21 cellular contexts compared by ENCODE assay signal in the genomic region with DNA sequence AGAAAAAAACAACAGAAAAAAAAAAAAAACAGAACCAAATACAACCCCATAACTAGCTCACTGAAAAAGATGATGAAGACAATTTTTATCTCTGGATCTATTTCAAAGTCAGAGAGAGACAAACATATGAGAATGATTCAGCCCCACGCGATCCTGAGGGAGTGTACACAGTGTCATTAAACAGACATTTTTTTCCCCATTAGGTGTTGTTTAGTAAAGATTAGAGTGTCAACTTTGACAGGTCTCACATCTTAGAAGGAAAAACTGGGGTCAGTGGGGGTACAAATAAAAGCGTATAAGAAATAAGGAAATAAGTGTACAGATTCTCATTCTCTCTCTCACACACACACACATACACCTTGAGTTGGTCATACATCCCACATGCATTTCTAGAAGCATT.
DNase-seq lines count a peak whose midpoint lies in the region; ATAC-seq, FAIRE-seq and TF ChIP-seq lines count a peak whose summit lies in the region.
"Had no signal": no experiment of that assay in that cellular context is flagged by ENCODE, and none has a peak within 500 bp of the region (broad histone marks: within the 10 kb centered on the region; RNA-seq: fewer than 3 reads in every experiment).

No MANE protein-coding gene starts in this region.

- H3K9me3 ChIP-seq in endodermal cell (ENCODE audit: control insufficient read depth, low read length) (no peaks in the 10 kb centered on the region), neural cell (ENCODE audit: low read length) (no peaks in the 10 kb centered on the region)
- H3K9me3 ChIP-seq: BE2C, HAP-1 had no signal

- no peaks in the 10 kb centered on the region for H3K4me1 ChIP-seq in endodermal cell (ENCODE audit: control insufficient read depth, insufficient read depth, low read length)
- H3K4me1 ChIP-seq: BE2C; BLaER1 treated with 17β-estradiol and CSF1 and Interleukin-3, amounts not matched to agents 10 nM and 100 nM; HAP-1 had no signal

- no peaks in the 10 kb centered on the region for H3K36me3 Mint-ChIP-seq in endodermal cell (ENCODE audit: low read depth)
- H3K36me3 Mint-ChIP-seq: CD14-positive monocyte; CD8-positive, alpha-beta memory T cell had no signal

- 50% methylated on average over 2 of the region's 3 CpGs; no CpG with 5 or more reads in 1 of the 2 experiments for WGBS in endodermal cell (ENCODE audit: insufficient coverage in 1 of 2, insufficient read length in 1 of 2), 2 experiments

- ATAC-seq in HG03097 (IDR thresholded peaks at IDR 0.05; ENCODE audit: low FRiP score, unreplicated experiment) = no peak

- no peak for TF ChIP-seq CTCF in endodermal cell (conservative IDR thresholded peaks at IDR 0.05)
- no peak for TF ChIP-seq CTCF in neural cell (IDR thresholded peaks at IDR 0.05; ENCODE audit: poor library complexity, severe bottlenecking)

- FAIRE-seq in HTR-8/SVneo (lab: Jason Lieb, UNC) = no peak
- FAIRE-seq: A204.1, GM12891, GM18507, H54 had no signal

- H3K27me3 Mint-ChIP-seq in endodermal cell (ENCODE audit: insufficient read depth) = no peaks in the 10 kb centered on the region
- H3K27me3 Mint-ChIP-seq: CD4-positive, alpha-beta T cell; CD8-positive, alpha-beta memory T cell had no signal

- no peak for TF ChIP-seq RAD21 in neural cell (conservative IDR thresholded peaks at IDR 0.05)

- no peaks in the 10 kb centered on the region for H3K79me2 ChIP-seq in neural cell (replicated peaks; ENCODE audit: insufficient read depth, low read length)

- H3K36me3 ChIP-seq in endodermal cell (ENCODE audit: control insufficient read depth, insufficient read depth, low read length) (no peaks in the 10 kb centered on the region), neural cell (ENCODE audit: insufficient read depth, low read length) (no peaks in the 10 kb centered on the region)
- H3K36me3 ChIP-seq: BE2C; BLaER1 treated with 17β-estradiol and CSF1 and Interleukin-3, amounts not matched to agents 10 nM and 100 nM; HAP-1 had no signal

- H3K4me3 ChIP-seq in endodermal cell (ENCODE audit: low read length) = no peak overlapping the region
- no peak overlapping the region for H3K4me3 ChIP-seq in neural cell (ENCODE audit: low read length)
- H3K4me3 ChIP-seq: BLaER1 treated with 17β-estradiol and CSF1 and Interleukin-3, amounts not matched to agents 10 nM and 100 nM; HAP-1 had no signal

- H3K9me3 Mint-ChIP-seq in endodermal cell = no peaks in the 10 kb centered on the region

- no peaks in the 10 kb centered on the region for H4K20me1 ChIP-seq in neural cell (ENCODE audit: insufficient read depth)
- H4K20me1 ChIP-seq: BLaER1 treated with 17β-estradiol and CSF1 and Interleukin-3, amounts not matched to agents 10 nM and 100 nM had no signal

- no peak overlapping the region for H2AFZ ChIP-seq in neural cell (ENCODE audit: low read depth, low read length)

- peak; percentile 91 for TF ChIP-seq EP300 in neural cell (conservative IDR thresholded peaks at IDR 0.05; ENCODE audit: poor library complexity, severe bottlenecking)

- H3K27ac Mint-ChIP-seq in endodermal cell = peak overlapping the region; percentile 33
- H3K27ac Mint-ChIP-seq: CD14-positive monocyte; CD4-positive, alpha-beta T cell; CD8-positive, alpha-beta memory T cell had no signal

- H3K4me2 ChIP-seq in neural cell (ENCODE audit: low read length) = peak overlapping the region; percentile 17
- H3K4me2 ChIP-seq: BLaER1 treated with 17β-estradiol and CSF1 and Interleukin-3, amounts not matched to agents 10 nM and 100 nM had no signal

- peaks cover 16% of the 10 kb centered on the region for H3K4me1 Mint-ChIP-seq in endodermal cell
- H3K4me1 Mint-ChIP-seq: CD14-positive monocyte; CD8-positive, alpha-beta memory T cell had no signal

- no peak overlapping the region for H3K9ac ChIP-seq in endodermal cell (ENCODE audit: extremely low read depth, low read length, poor library complexity, severe bottlenecking)
- H3K9ac ChIP-seq in neural cell (ENCODE audit: low read length) = no peak overlapping the region
- H3K9ac ChIP-seq: BLaER1 treated with 17β-estradiol and CSF1 and Interleukin-3, amounts not matched to agents 10 nM and 100 nM had no signal

- H3F3A ChIP-seq in neural cell (ENCODE audit: insufficient read depth, low read length, poor library complexity, severe bottlenecking) = no peaks in the 10 kb centered on the region

- H3K27ac ChIP-seq in endodermal cell (ENCODE audit: low read depth, low read length) (no peak overlapping the region), neural cell (ENCODE audit: low read length) (peak overlapping the region; percentile 25)
- H3K27ac ChIP-seq: BLaER1 treated with 17β-estradiol and CSF1 and Interleukin-3, amounts not matched to agents 10 nM and 100 nM had no signal

- DNase-seq in A172 (ENCODE audit: low spot score) = peak; percentile 17
- DNase-seq in Ammon's horn (ENCODE audit: low spot score) = peak; percentile 25
- no peak for DNase-seq in endodermal cell
- no peak for DNase-seq in NOMO-1 (lab: John Stamatoyannopoulos, UW; ENCODE audit: unreplicated experiment in 2 of 2)
- no peak for DNase-seq in HTR-8/SVneo (ENCODE audit: insufficient read length, low spot score)
- DNase-seq: BE2C; CD4-positive, alpha-beta T cell; CD8-positive, alpha-beta memory T cell; DMS53; DMS79 treated with DMSO at 0.1 percent for 48 hours; GF-D8; GOT3 had no signal

- H3K9me2 ChIP-seq in neural cell (ENCODE audit: insufficient read depth, low read length) = no peaks in the 10 kb centered on the region

- H3K4me3 Mint-ChIP-seq in endodermal cell = no peak overlapping the region
- H3K4me3 Mint-ChIP-seq: CD14-positive monocyte; CD4-positive, alpha-beta T cell; CD8-positive, alpha-beta memory T cell had no signal

- H3K27me3 ChIP-seq in endodermal cell (ENCODE audit: control insufficient read depth, insufficient read depth, low read length, poor library complexity, severe bottlenecking) (no peaks in the 10 kb centered on the region), neural cell (ENCODE audit: insufficient read depth, low read depth, low read length) (no peaks in the 10 kb centered on the region)
- H3K27me3 ChIP-seq: BE2C; BLaER1 treated with 17β-estradiol and CSF1 and Interleukin-3, amounts not matched to agents 10 nM and 100 nM had no signal

TF ChIP-seq in neural cell, 6 proteins besides CTCF, POLR2A, EP300 and RAD21:
- no peak for TF ChIP-seq SMC3 (conservative IDR thresholded peaks at IDR 0.05; ENCODE audit: poor library complexity)
- peak; percentile 91 for TF ChIP-seq POLR2AphosphoS5 (IDR thresholded peaks at IDR 0.05)
TF ChIP-seq in neural cell: peak in this region for 1.

Comparison
In these comparisons a context has a peak if more than half of its experiments do, and no peak if none do; other contexts are left out.
1. DNase-seq: peak in A172 (single experiment) and Ammon's horn (single experiment); none in endodermal cell (single experiment), NOMO-1 (0 of 2) and HTR-8/SVneo (single experiment).